In the genomic region with DNA sequence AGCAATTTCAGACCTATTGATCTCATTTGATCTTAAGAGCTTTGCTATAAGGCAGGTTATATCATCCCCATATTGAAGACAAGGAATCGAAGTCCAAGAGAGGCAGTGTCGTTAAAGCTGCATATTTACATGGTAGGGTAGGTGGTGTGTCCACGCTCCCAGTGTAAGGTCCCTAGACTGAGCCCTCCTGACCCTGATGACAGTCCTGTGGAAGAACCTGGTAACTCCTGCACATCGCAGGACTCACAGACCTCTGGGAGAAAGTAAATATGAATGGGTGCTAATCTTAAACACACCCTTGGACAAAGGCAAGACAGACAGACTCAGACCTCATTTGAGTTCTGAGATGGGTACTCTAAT, we compare ENCODE assay signal across 1 cellular context.
TF ChIP-seq lines count a peak whose summit lies in the region.

No MANE protein-coding gene starts in this region.

TF ChIP-seq in H1, 55 proteins besides CTCF, POLR2A, EP300 and RAD21 (continued from another document):
- TF ChIP-seq, protein P1, sequence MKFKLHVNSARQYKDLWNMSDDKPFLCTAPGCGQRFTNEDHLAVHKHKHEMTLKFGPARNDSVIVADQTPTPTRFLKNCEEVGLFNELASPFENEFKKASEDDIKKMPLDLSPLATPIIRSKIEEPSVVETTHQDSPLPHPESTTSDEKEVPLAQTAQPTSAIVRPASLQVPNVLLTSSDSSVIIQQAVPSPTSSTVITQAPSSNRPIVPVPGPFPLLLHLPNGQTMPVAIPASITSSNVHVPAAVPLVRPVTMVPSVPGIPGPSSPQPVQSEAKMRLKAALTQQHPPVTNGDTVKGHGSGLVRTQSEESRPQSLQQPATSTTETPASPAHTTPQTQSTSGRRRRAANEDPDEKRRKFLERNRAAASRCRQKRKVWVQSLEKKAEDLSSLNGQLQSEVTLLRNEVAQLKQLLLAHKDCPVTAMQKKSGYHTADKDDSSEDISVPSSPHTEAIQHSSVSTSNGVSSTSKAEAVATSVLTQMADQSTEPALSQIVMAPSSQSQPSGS (IDR thresholded peaks at IDR 0.05; ENCODE audit: low read length), result no peak
- no peak for TF ChIP-seq SIRT6 (IDR thresholded peaks at IDR 0.05; ENCODE audit: low read length)
- TF ChIP-seq CBX5 (IDR thresholded peaks at IDR 0.05; ENCODE audit: low read depth, low read length), result no peak
- no peak for TF ChIP-seq TCF12 (IDR thresholded peaks at IDR 0.05; ENCODE audit: low read depth, low read length)
- no peak for TF ChIP-seq SIX5 (IDR thresholded peaks at IDR 0.05; ENCODE audit: low read depth, low read length)
- no peak for TF ChIP-seq GABPA (IDR thresholded peaks at IDR 0.05; ENCODE audit: borderline replicate concordance, insufficient read depth, low read length)
- TF ChIP-seq BCL11A (IDR thresholded peaks at IDR 0.05; ENCODE audit: low read depth in 2 of 2, low read length in 2 of 2), result no peak
- no peak for TF ChIP-seq CREB1 (IDR thresholded peaks at IDR 0.05)
- no peak for TF ChIP-seq SP2 (IDR thresholded peaks at IDR 0.05; ENCODE audit: low read length)
- TF ChIP-seq RBBP5 (IDR thresholded peaks at IDR 0.05; ENCODE audit: borderline replicate concordance, low read depth, low read length), result no peak
- TF ChIP-seq MAFK (IDR thresholded peaks at IDR 0.05; ENCODE audit: low read depth, low read length), result no peak
- no peak for TF ChIP-seq CHD1 (IDR thresholded peaks at IDR 0.05; ENCODE audit: low read depth, low read length)
- TF ChIP-seq TBP (IDR thresholded peaks at IDR 0.05; ENCODE audit: low read depth, low read length), result no peak
- TF ChIP-seq, protein P2, sequence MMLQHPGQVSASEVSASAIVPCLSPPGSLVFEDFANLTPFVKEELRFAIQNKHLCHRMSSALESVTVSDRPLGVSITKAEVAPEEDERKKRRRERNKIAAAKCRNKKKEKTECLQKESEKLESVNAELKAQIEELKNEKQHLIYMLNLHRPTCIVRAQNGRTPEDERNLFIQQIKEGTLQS (IDR thresholded peaks at IDR 0.05; ENCODE audit: insufficient read depth, low read depth, low read length), result no peak
TF ChIP-seq in H1: peak in this region for 0.
